13 cellular contexts compared by ENCODE assay signal in the genomic region with DNA sequence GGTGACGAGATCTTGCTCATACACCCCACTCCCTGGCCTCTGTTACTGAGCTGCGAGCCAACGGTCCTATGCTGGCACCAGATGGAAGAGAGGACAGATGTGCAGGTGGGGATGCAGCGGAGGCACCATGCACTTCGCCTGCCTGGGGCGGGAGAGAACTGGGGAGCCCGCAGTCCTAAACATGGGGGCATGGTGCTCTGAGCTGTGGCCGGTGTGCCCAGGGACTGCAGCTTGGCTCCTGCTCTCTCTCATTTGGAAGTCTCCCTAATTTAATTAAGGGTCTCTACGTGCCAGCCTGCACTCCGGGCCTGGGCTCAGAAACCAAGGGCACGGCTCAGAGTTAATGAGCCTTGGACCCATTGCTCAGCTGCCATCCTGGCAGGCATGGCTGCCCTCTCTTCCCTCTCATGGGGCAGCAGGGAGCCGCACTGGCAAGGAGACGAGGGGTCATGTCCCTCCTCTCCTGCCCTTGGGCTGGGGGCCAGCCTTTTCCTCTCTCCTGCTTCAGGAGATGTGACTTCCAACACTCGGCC.
DNase-seq lines count a peak whose midpoint lies in the region; ATAC-seq, FAIRE-seq and TF ChIP-seq lines count a peak whose summit lies in the region.
"Had no signal": no experiment of that assay in that cellular context is flagged by ENCODE, and none has a peak within 500 bp of the region (broad histone marks: within the 10 kb centered on the region; RNA-seq: fewer than 3 reads in every experiment).

No MANE protein-coding gene starts in this region.

- no peaks in the 10 kb centered on the region for H3K9me2 ChIP-seq in SK-N-SH

- no peak for TF ChIP-seq POLR2A in H54 (IDR thresholded peaks at IDR 0.05; ENCODE audit: low read depth, low read length)

- H3K4me3 ChIP-seq in SK-N-SH (ENCODE audit: low read depth in 2 of 2, low read length in 1 of 2): no peak overlapping the region
- no peak overlapping the region for H3K4me3 ChIP-seq in parathyroid adenoma (ENCODE audit: low read depth, low read length)
- H3K4me3 ChIP-seq: A549 had no signal

- no peak overlapping the region for H3K4me2 ChIP-seq in SK-N-SH
- H3K4me2 ChIP-seq in parathyroid adenoma (ENCODE audit: low read length): no peak overlapping the region
- H3K4me2 ChIP-seq: A549, KMS-11 had no signal

- H4K20me1 ChIP-seq in SK-N-SH (ENCODE audit: insufficient read depth): no peaks in the 10 kb centered on the region

- H3K9ac ChIP-seq in SK-N-SH: no peak overlapping the region
- no peak overlapping the region for H3K9ac ChIP-seq in parathyroid adenoma
- H3K9ac ChIP-seq: KMS-11 had no signal

- H3K4me1 ChIP-seq in SK-N-SH (ENCODE audit: control insufficient read depth in 1 of 2, insufficient read depth in 2 of 2, low read depth in 1 of 2, low read length in 1 of 2): peaks cover 0 to 47% of the 10 kb centered on the region in 2 experiments; a peak in 1 of 4 replicates
- H3K4me1 ChIP-seq in parathyroid adenoma: peaks cover 50% of the 10 kb centered on the region
- H3K4me1 ChIP-seq: A549 had no signal

- no peak for TF ChIP-seq EP300 in SK-N-SH (IDR thresholded peaks at IDR 0.05; ENCODE audit: borderline replicate concordance in 1 of 2, low read depth in 1 of 2, low read length in 1 of 2)

- H3K27me3 ChIP-seq in SK-N-SH (ENCODE audit: insufficient read depth) (peaks cover 4% of the 10 kb centered on the region), parathyroid adenoma (ENCODE audit: control insufficient read depth, insufficient read depth, low read length) (no peaks in the 10 kb centered on the region)

- POLR2A ChIA-PET in SK-N-SH (lab: Yijun Ruan, JAX): interaction anchor here (0.6 to 1.0 kb wide), 2 partner anchors 18 to 339 kb away, joined by 3 to 4 read pairs; a partner anchor contains a TSS

- H3K27ac ChIP-seq in SK-N-SH (ENCODE audit: low read depth in 2 of 2, low read length in 1 of 2) (peak overlapping the region in 1 of 2 experiments; percentile 53; a peak in 1 of 4 replicates), VCaP (peak overlapping the region; percentile 71), parathyroid adenoma (peak overlapping the region; percentile 91)
- H3K27ac ChIP-seq: A549, KMS-11 had no signal

- no peaks in the 10 kb centered on the region for H3K36me3 ChIP-seq in SK-N-SH (replicated peaks in 1 of 2; ENCODE audit: control insufficient read depth in 1 of 2, insufficient read depth in 2 of 2, low read length in 1 of 2)
- H3K36me3 ChIP-seq in parathyroid adenoma (ENCODE audit: control insufficient read depth, insufficient read depth, low read length): no peaks in the 10 kb centered on the region

- H3K9me3 ChIP-seq in SK-N-SH (no peaks in the 10 kb centered on the region), parathyroid adenoma (ENCODE audit: control insufficient read depth, low read length) (no peaks in the 10 kb centered on the region)
- H3K9me3 ChIP-seq: A549 had no signal

- ATAC-seq in SK-N-SH treated with all-trans-retinoic acid at 6 μM for 48 hours (no peak; the same call in 2 of the 3 replicates), HG03432 (IDR thresholded peaks at IDR 0.05; ENCODE audit: unreplicated experiment) (no peak)
- ATAC-seq: A549 had no signal

- WGBS in SK-N-SH (ENCODE audit: low lambda C conversion rate): 46% methylated on average over 11 of the region's 14 CpGs

- H2AFZ ChIP-seq in SK-N-SH (ENCODE audit: low read depth) (no peak overlapping the region), parathyroid adenoma (peak overlapping the region; percentile 33)

- H3F3A ChIP-seq in SK-N-SH (replicated peaks; ENCODE audit: insufficient read depth): no peaks in the 10 kb centered on the region

- no peak for FAIRE-seq in H54 (lab: Jason Lieb, UNC)
- FAIRE-seq: A549, G401.6, GM12891 had no signal

- peak; percentile 72 for DNase-seq in SK-N-SH
- no peak for DNase-seq in H54 (ENCODE audit: insufficient read length, low spot score)
- no peak for DNase-seq in SHP77 treated with DMSO at 0.1 percent for 48 hours (lab: John Stamatoyannopoulos, UW)
- no peak for DNase-seq in occipital lobe (lab: John Stamatoyannopoulos, UW)
- DNase-seq: NCI-H524 had no signal

- no peak for TF ChIP-seq CTCF in SK-N-SH (IDR thresholded peaks at IDR 0.05)
- TF ChIP-seq CTCF in VCaP (conservative IDR thresholded peaks at IDR 0.05): no peak
- TF ChIP-seq CTCF in parathyroid adenoma (IDR thresholded peaks at IDR 0.05): no peak

- CTCF ChIA-PET in SK-N-SH (lab: Yijun Ruan, JAX): interaction anchor here (0.8 to 1.6 kb wide), 6 partner anchors 25 to 196 kb away, joined by 3 to 4 read pairs (median 4); a partner anchor contains a TSS

- H3K79me2 ChIP-seq in SK-N-SH (ENCODE audit: insufficient read depth) (no peaks in the 10 kb centered on the region), parathyroid adenoma (no peaks in the 10 kb centered on the region)

- no peak for TF ChIP-seq RAD21 in SK-N-SH (IDR thresholded peaks at IDR 0.05; ENCODE audit: low read length)

TF ChIP-seq in SK-N-SH, 30 proteins besides CTCF, POLR2A, EP300 and RAD21:
- TF ChIP-seq SIN3A (IDR thresholded peaks at IDR 0.05; ENCODE audit: borderline replicate concordance, low read depth, low read length): no peak

TF ChIP-seq in SK-N-SH treated with all-trans-retinoic acid at 6 μM for 48 hours, 23 proteins besides CTCF, POLR2A, EP300 and RAD21:
- TF ChIP-seq ISL1 (CRISPR knock-in tag; IDR thresholded peaks at IDR 0.05): no peak
- no peak for TF ChIP-seq ESRRG (CRISPR knock-in tag; IDR thresholded peaks at IDR 0.05)
- TF ChIP-seq, protein P1, sequence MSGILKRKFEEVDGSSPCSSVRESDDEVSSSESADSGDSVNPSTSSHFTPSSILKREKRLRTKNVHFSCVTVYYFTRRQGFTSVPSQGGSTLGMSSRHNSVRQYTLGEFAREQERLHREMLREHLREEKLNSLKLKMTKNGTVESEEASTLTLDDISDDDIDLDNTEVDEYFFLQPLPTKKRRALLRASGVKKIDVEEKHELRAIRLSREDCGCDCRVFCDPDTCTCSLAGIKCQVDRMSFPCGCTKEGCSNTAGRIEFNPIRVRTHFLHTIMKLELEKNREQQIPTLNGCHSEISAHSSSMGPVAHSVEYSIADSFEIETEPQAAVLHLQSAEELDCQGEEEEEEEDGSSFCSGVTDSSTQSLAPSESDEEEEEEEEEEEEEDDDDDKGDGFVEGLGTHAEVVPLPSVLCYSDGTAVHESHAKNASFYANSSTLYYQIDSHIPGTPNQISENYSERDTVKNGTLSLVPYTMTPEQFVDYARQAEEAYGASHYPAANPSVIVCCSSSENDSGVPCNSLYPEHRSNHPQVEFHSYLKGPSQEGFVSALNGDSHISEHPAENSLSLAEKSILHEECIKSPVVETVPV (CRISPR knock-in tag; IDR thresholded peaks at IDR 0.05): no peak
